In genomic region chr4:82352825-82353370, GRCh38 we compare ENCODE assay signal across 14 cellular contexts. TPM values are rescaled to one million over a fixed set of nuclear protein-coding genes. Genes with fewer than 3 reads are reported as not detected.
DNase-seq lines count a peak whose midpoint lies in the region; ATAC-seq and TF ChIP-seq lines count a peak whose summit lies in the region.
"Had no signal": no experiment of that assay in that cellular context is flagged by ENCODE, and none has a peak within 500 bp of the region (broad histone marks: within the 10 kb centered on the region; RNA-seq: fewer than 3 reads in every experiment).

No MANE protein-coding gene starts in this region.

- no peak overlapping the region for H3K4me3 Mint-ChIP-seq in CD4-positive, alpha-beta T cell
- H3K4me3 Mint-ChIP-seq in T-helper 1 cell treated with Interleukin-12 subunit alpha and Interleukin-12 subunit beta and Interleukin-4 antibody, amounts not matched to agents 30 μg/mL and 1 μg/mL, for 36 hours, result no peak overlapping the region

- peaks cover 61% of the 10 kb centered on the region for H3K4me1 Mint-ChIP-seq in CD4-positive, alpha-beta T cell (ENCODE audit: low read depth)
- peaks cover 42% of the 10 kb centered on the region for H3K4me1 Mint-ChIP-seq in T-helper 1 cell treated with Interleukin-12 subunit alpha and Interleukin-12 subunit beta and Interleukin-4 antibody, amounts not matched to agents 30 μg/mL and 1 μg/mL, for 36 hours (ENCODE audit: low read depth)

- no peak overlapping the region for H3K27ac ChIP-seq in CD4-positive, alpha-beta T cell (ENCODE audit: low read depth, low read length)

- POLR2A ChIA-PET in CD4-positive, alpha-beta T cell (lab: Charles Lee), result interaction anchor here (1.6 to 3.6 kb wide), 2 partner anchors 77 kb away, joined by 5 to 18 read pairs; partner anchors contain the start of gene HNRNPDL

- peaks cover 91% of the 10 kb centered on the region for H3K36me3 Mint-ChIP-seq in CD4-positive, alpha-beta T cell (ENCODE audit: low read depth)
- H3K36me3 Mint-ChIP-seq in T-helper 1 cell treated with Interleukin-12 subunit alpha and Interleukin-12 subunit beta and Interleukin-4 antibody, amounts not matched to agents 30 μg/mL and 1 μg/mL, for 36 hours (ENCODE audit: low read depth), result peaks cover 60% of the 10 kb centered on the region

- no peaks in the 10 kb centered on the region for H3K27me3 Mint-ChIP-seq in CD4-positive, alpha-beta T cell
- H3K27me3 Mint-ChIP-seq in T-helper 1 cell treated with Interleukin-12 subunit alpha and Interleukin-12 subunit beta and Interleukin-4 antibody, amounts not matched to agents 30 μg/mL and 1 μg/mL, for 36 hours (ENCODE audit: low read depth), result no peaks in the 10 kb centered on the region

- no peaks in the 10 kb centered on the region for H3K9me3 Mint-ChIP-seq in CD4-positive, alpha-beta T cell
- no peaks in the 10 kb centered on the region for H3K9me3 Mint-ChIP-seq in T-helper 1 cell treated with Interleukin-12 subunit alpha and Interleukin-12 subunit beta and Interleukin-4 antibody, amounts not matched to agents 30 μg/mL and 1 μg/mL, for 36 hours

- H3K27me3 ChIP-seq in CD4-positive, alpha-beta T cell (ENCODE audit: control insufficient read depth, insufficient read depth, low read length), result no peaks in the 10 kb centered on the region
- H3K27me3 ChIP-seq: MG63 had no signal

- H3K9me3 ChIP-seq in CD4-positive, alpha-beta T cell (ENCODE audit: control insufficient read depth, low read length), result no peaks in the 10 kb centered on the region
- H3K9me3 ChIP-seq: MG63 had no signal

- DNase-seq in CD4-positive, alpha-beta T cell, result no peak
- DNase-seq in iris pigment epithelial cell (ENCODE audit: low read depth), result peak; percentile 22
- no peak for DNase-seq in NCI-H187 (lab: John Stamatoyannopoulos, UW)
- no peak for DNase-seq in SKM-1 treated with dmso at 0.1 percent for 144 hours (lab: John Stamatoyannopoulos, UW; ENCODE audit: unreplicated experiment)
- DNase-seq in NCI-H446 (lab: John Stamatoyannopoulos, UW), result no peak
- DNase-seq in cerebellar cortex (ENCODE audit: low spot score), result no peak
- DNase-seq: activated CD4-positive, alpha-beta T cell treated with anti-CD3 and anti-CD28 coated beads for 4 hours; COR-L47; MG63; NCI-H510A treated with DMSO at 0.1 percent for 48 hours; SIG-M5 had no signal

- no peak for TF ChIP-seq CTCF in CD4-positive, alpha-beta T cell (IDR thresholded peaks at IDR 0.05)

- peak; percentile 17 for ATAC-seq in CD4-positive, alpha-beta T cell (ENCODE audit: poor library complexity)
- ATAC-seq in GM21381 (IDR thresholded peaks at IDR 0.05; ENCODE audit: unreplicated experiment), result peak; percentile 46
- ATAC-seq: esophagus mucosa had no signal

- peak overlapping the region; percentile 77 for H3K27ac Mint-ChIP-seq in CD4-positive, alpha-beta T cell
- H3K27ac Mint-ChIP-seq in T-helper 1 cell treated with Interleukin-12 subunit alpha and Interleukin-12 subunit beta and Interleukin-4 antibody, amounts not matched to agents 30 μg/mL and 1 μg/mL, for 36 hours, result peak overlapping the region; percentile 5

- intact Hi-C loops in CD4-positive, alpha-beta T cell (cut with DNase I, micrococcal nuclease), result loop anchor here in 1 of 2 experiments (5.0 kb wide), 1 partner anchor 226 kb away; no protein-coding TSS in a partner anchor

- CTCF ChIA-PET in CD4-positive, alpha-beta T cell (lab: Charles Lee), result no interaction called here

RNA-seq across cellular contexts. Expression of gene HNRNPD, which starts 20.9 kb away (rescaled TPM):
- 100 to 1,000 TPM; 235 to 244 TPM for total RNA-seq in CD4-positive, alpha-beta T cell
